ENCODE assay signal across 8 cellular contexts in the genomic region with DNA sequence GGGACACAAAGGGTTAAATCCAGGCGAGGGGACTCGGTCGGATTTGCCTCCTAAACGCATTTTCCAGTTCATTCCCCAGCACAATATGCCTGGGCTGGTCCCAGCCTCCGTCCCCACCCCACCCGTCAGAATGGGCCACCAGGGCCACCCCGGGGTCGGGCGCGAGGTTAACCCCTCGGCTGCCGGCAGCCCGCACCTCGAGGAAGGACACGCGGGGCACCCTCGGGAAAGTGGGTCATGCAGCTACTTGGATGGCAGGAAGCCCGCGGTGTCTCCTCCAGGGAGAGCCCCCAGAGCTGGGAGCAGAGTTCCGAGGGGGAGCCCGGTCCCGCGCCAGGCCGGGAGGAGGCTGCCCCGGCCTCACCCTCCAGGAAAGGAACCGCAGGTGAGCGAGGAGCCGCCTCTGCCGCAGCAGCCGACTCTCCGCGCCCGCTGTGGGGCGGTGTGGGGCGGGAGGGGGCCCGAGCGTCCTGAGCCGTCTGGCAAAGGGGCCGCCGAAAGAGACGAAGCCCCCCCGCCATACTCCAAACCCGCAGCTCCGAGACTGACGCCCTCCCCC. TPM values are rescaled to one million over a fixed set of nuclear protein-coding genes. Genes with fewer than 3 reads are reported as not detected.
DNase-seq lines count a peak whose midpoint lies in the region; ATAC-seq and TF ChIP-seq lines count a peak whose summit lies in the region.

No MANE protein-coding gene starts in this region.

- ATAC-seq in T-cell (replicated peaks in 1 of 4) (no peak), GM18858 (IDR thresholded peaks at IDR 0.05; ENCODE audit: unreplicated experiment) (no peak), HG03135 (IDR thresholded peaks at IDR 0.05; ENCODE audit: unreplicated experiment) (no peak)
- peak in 1 of 2 donors; percentile 13 for ATAC-seq in naive thymus-derived CD8-positive, alpha-beta T cell

- in situ Hi-C loops in GM13976 (cut with MboI; ENCODE audit: low sequenced_read_pairs, unreplicated experiment), result no loop called here
- in situ Hi-C loops in KBM-7 (cut with MboI; ENCODE audit: low pct_unique_long_range_greater_than_20kb, low sequenced_read_pairs), result no loop called here

- POLR2A ChIA-PET in T-cell (lab: Charles Lee), result interaction anchor here in 1 of 2 donors (0.7 kb wide), 1 partner anchor 153 kb away, joined by 10 read pairs; no protein-coding TSS in a partner anchor
- POLR2A ChIA-PET in naive thymus-derived CD8-positive, alpha-beta T cell (lab: Charles Lee), result no interaction called here

- H3K27me3 Mint-ChIP-seq in T-cell, result peaks cover 11 to 13% of the 10 kb centered on the region in 2 donors
- peaks cover 0 to 16% (median 13%) of the 10 kb centered on the region in 5 donors for H3K27me3 Mint-ChIP-seq in naive thymus-derived CD8-positive, alpha-beta T cell

- no peak overlapping the region for H3K27ac Mint-ChIP-seq in T-cell
- peak overlapping the region in 6 of 10 donors; percentile 61 to 92 (median 86) for H3K27ac Mint-ChIP-seq in naive thymus-derived CD8-positive, alpha-beta T cell

- H3K4me3 ChIP-seq in AG09309 (ENCODE audit: control insufficient read depth, low read depth, low read length), result peak overlapping the region; percentile 64

- no peak for DNase-seq in AG09309 (ENCODE audit: low read depth)
- peak; percentile 77 for DNase-seq in GM13976 (ENCODE audit: low spot score)
- DNase-seq in T-cell, result peak in 11 of 34 experiments; percentile 3 to 42 (median 20)
- no peak for DNase-seq in epithelial cell of prostate (ENCODE audit: low read depth, low spot score)
- DNase-seq in naive thymus-derived CD8-positive, alpha-beta T cell, result peak in 6 of 10 donors; percentile 16 to 63 (median 22)
- no peak for DNase-seq in KBM-7

- CTCF ChIA-PET in T-cell (lab: Charles Lee), result interaction anchor here in 1 of 2 donors (0.9 kb wide), 1 partner anchor 32 kb away, joined by 3 read pairs; no protein-coding TSS in a partner anchor

- peaks cover 5 to 22% (median 12%) of the 10 kb centered on the region in 3 donors for H3K4me1 Mint-ChIP-seq in T-cell
- H3K4me1 Mint-ChIP-seq in naive thymus-derived CD8-positive, alpha-beta T cell, result peaks cover 6 to 24% (median 10%) of the 10 kb centered on the region in 4 donors

- TF ChIP-seq CTCF in AG09309 (IDR thresholded peaks at IDR 0.05; ENCODE audit: control insufficient read depth, insufficient read depth, low read depth, low read length, missing control alignments), result peak; percentile 14
- TF ChIP-seq CTCF in GM13976 (IDR thresholded peaks at IDR 0.05; ENCODE audit: borderline replicate concordance, control extremely low read depth, extremely low read depth, insufficient read depth, missing control alignments), result peak; percentile 27

- no peaks in the 10 kb centered on the region for H3K36me3 Mint-ChIP-seq in T-cell
- no peaks in the 10 kb centered on the region for H3K36me3 Mint-ChIP-seq in naive thymus-derived CD8-positive, alpha-beta T cell

- H3K9me3 Mint-ChIP-seq in T-cell, result no peaks in the 10 kb centered on the region
- no peaks in the 10 kb centered on the region for H3K9me3 Mint-ChIP-seq in naive thymus-derived CD8-positive, alpha-beta T cell

- H3K27ac ChIP-seq in epithelial cell of prostate, result peak overlapping the region; percentile 85

- peak overlapping the region; percentile 79 to 93 (median 88) for H3K4me3 Mint-ChIP-seq in T-cell
- H3K4me3 Mint-ChIP-seq in naive thymus-derived CD8-positive, alpha-beta T cell, result peak overlapping the region; percentile 89 to 97 (median 94)

RNA-seq across cellular contexts. Expression of gene NECTIN1, which starts 1.4 kb away (rescaled TPM):
- total RNA-seq in T-cell, result 1 to 10 TPM; 1.8 to 3.5 (median 3.1) TPM
- 1 to 10 TPM; 2.5 to 2.8 TPM for total RNA-seq in naive thymus-derived CD8-positive, alpha-beta T cell
- under 1 TPM in 2 of 3 donors, not detected in 1; 0.48 to 0.94 TPM for polyA plus RNA-seq in naive thymus-derived CD8-positive, alpha-beta T cell

Comparison
In these comparisons a context has a peak if more than half of its experiments do, and no peak if none do; other contexts are left out.
1. DNase-seq: peak in GM13976 (single experiment) and naive thymus-derived CD8-positive, alpha-beta T cell (6 of 10); none in AG09309 (single experiment), epithelial cell of prostate (single experiment) and KBM-7 (single experiment).
2. H3K27ac Mint-ChIP-seq: peak in naive thymus-derived CD8-positive, alpha-beta T cell (6 of 10); none in T-cell (0 of 2).